Comparison of ENCODE assay signal across 16 cellular contexts in genomic region chr9:84068872-84069271, GRCh38.
DNase-seq lines count a peak whose midpoint lies in the region; FAIRE-seq and TF ChIP-seq lines count a peak whose summit lies in the region.
"Had no signal": no experiment of that assay in that cellular context is flagged by ENCODE, and none has a peak within 500 bp of the region (broad histone marks: within the 10 kb centered on the region; RNA-seq: fewer than 3 reads in every experiment).

No MANE protein-coding gene starts in this region.

- TF ChIP-seq POLR2A in H54 (IDR thresholded peaks at IDR 0.05; ENCODE audit: low read depth, low read length): no peak

- FAIRE-seq in H54 (lab: Jason Lieb, UNC): peak; percentile 11
- FAIRE-seq: A549, D721Med had no signal

- DNase-seq in DMS53 (lab: John Stamatoyannopoulos, UW) (peak; percentile 13), DMS53 treated with DMSO at 0.1 percent for 48 hours (lab: John Stamatoyannopoulos, UW; ENCODE audit: unreplicated experiment) (no peak), H54 (ENCODE audit: insufficient read length, low spot score) (no peak), NCI-H69 (lab: John Stamatoyannopoulos, UW) (peak; percentile 45), iPS-NIHi11 (ENCODE audit: low spot score) (peak; percentile 19), UCSD-AML1 (lab: John Stamatoyannopoulos, UW; ENCODE audit: unreplicated experiment) (no peak), nucleus accumbens (lab: John Stamatoyannopoulos, UW) (no peak)
- DNase-seq: AML-193; Caco-2; CD4-positive, alpha-beta T cell; DMS79 treated with DMSO at 0.1 percent for 48 hours; GF-D8; GOT3; HCEC 1CT had no signal

Comparison
In these comparisons a context has a peak if more than half of its experiments do, and no peak if none do; other contexts are left out.
1. DNase-seq: peak in DMS53 (single experiment), NCI-H69 (single experiment) and iPS-NIHi11 (single experiment); none in DMS53 treated with DMSO at 0.1 percent for 48 hours (single experiment), H54 (single experiment), UCSD-AML1 (single experiment) and nucleus accumbens (0 of 56).